Comparison of ENCODE assay signal across 10 cellular contexts in genomic region chr5:142924135-142924883, GRCh38.
DNase-seq lines count a peak whose midpoint lies in the region; ATAC-seq, FAIRE-seq and TF ChIP-seq lines count a peak whose summit lies in the region.
"Had no signal": no experiment of that assay in that cellular context is flagged by ENCODE, and none has a peak within 500 bp of the region (broad histone marks: within the 10 kb centered on the region; RNA-seq: fewer than 3 reads in every experiment).

No MANE protein-coding gene starts in this region.

- CTCF ChIA-PET in CD8-positive, alpha-beta memory T cell (lab: Charles Lee): interaction anchor here (0.7 to 4.2 kb wide), 6 partner anchors 16 to 901 kb away, joined by 3 to 25 read pairs (median 6); no protein-coding TSS in a partner anchor

- H3K27me3 ChIP-seq in CD8-positive, alpha-beta memory T cell (ENCODE audit: insufficient read depth, low read length, poor library complexity, severe bottlenecking): no peaks in the 10 kb centered on the region
- no peaks in the 10 kb centered on the region for H3K27me3 ChIP-seq in adrenal gland
- H3K27me3 ChIP-seq in effector memory CD4-positive, alpha-beta T cell (replicated peaks; ENCODE audit: control insufficient read depth, insufficient read depth, low read length, poor library complexity, severe bottlenecking): no peaks in the 10 kb centered on the region
- H3K27me3 ChIP-seq: ovary had no signal

- H3K27ac Mint-ChIP-seq in CD8-positive, alpha-beta memory T cell: peak overlapping the region; percentile 25 to 93 (median 80)
- H3K27ac Mint-ChIP-seq: activated T-helper 1 cell treated with anti-CD3 and anti-CD28 coated beads, Interleukin-12 subunit alpha, Interleukin-12 subunit beta, Interleukin-2, Interleukin-4 antibody, amounts not matched to agents 30 ng/mL and 10 ng/mL and 1 ng/mL, durations not matched to agents 14 hours and 24 hours and 36 hours had no signal

- TF ChIP-seq POLR2A in adrenal gland (IDR thresholded peaks at IDR 0.05): no peak

- intact Hi-C loops in adrenal gland (cut with DNase I): loop anchor here in 1 of 2 donors (10.0 kb wide), 1 partner anchor 900 kb away; no protein-coding TSS in a partner anchor

- H3K4me1 ChIP-seq in CD8-positive, alpha-beta memory T cell (ENCODE audit: insufficient read depth, low read length): peaks cover 13% of the 10 kb centered on the region
- peaks cover 0 to 25% of the 10 kb centered on the region in 2 donors for H3K4me1 ChIP-seq in adrenal gland (replicated peaks in 1 of 2)
- H3K4me1 ChIP-seq in effector memory CD4-positive, alpha-beta T cell (ENCODE audit: control insufficient read depth, insufficient read depth, low read length, poor library complexity, severe bottlenecking): no peaks in the 10 kb centered on the region

- H3K9me3 ChIP-seq in CD8-positive, alpha-beta memory T cell (ENCODE audit: low read length): no peaks in the 10 kb centered on the region
- no peaks in the 10 kb centered on the region for H3K9me3 ChIP-seq in adrenal gland (replicated peaks in 1 of 3)
- H3K9me3 ChIP-seq in effector memory CD4-positive, alpha-beta T cell (ENCODE audit: control insufficient read depth, low read length): no peaks in the 10 kb centered on the region
- H3K9me3 ChIP-seq: ovary had no signal

- peaks cover 0 to 1% of the 10 kb centered on the region in 2 donors for H3K27me3 Mint-ChIP-seq in CD8-positive, alpha-beta memory T cell

- H3K4me1 Mint-ChIP-seq in CD8-positive, alpha-beta memory T cell: peaks cover 51 to 68% (median 67%) of the 10 kb centered on the region in 3 donors

- peak; percentile 64 for FAIRE-seq in GM19239 (lab: Jason Lieb, UNC)

- H3K4me3 ChIP-seq in CD8-positive, alpha-beta memory T cell (ENCODE audit: low read length): no peak overlapping the region
- H3K4me3 ChIP-seq in adrenal gland: no peak overlapping the region
- no peak overlapping the region for H3K4me3 ChIP-seq in effector memory CD4-positive, alpha-beta T cell (ENCODE audit: insufficient read depth, low read depth, low read length, poor library complexity, severe bottlenecking)
- H3K4me3 ChIP-seq: ovary had no signal

- peaks cover 8 to 25% (median 14%) of the 10 kb centered on the region in 3 donors for H3K36me3 Mint-ChIP-seq in CD8-positive, alpha-beta memory T cell

- POLR2A ChIA-PET in CD8-positive, alpha-beta memory T cell (lab: Charles Lee): no interaction called here

- H3K9me3 Mint-ChIP-seq in CD8-positive, alpha-beta memory T cell: no peaks in the 10 kb centered on the region
- H3K9me3 Mint-ChIP-seq: activated T-helper 1 cell treated with anti-CD3 and anti-CD28 coated beads, Interleukin-12 subunit alpha, Interleukin-12 subunit beta, Interleukin-2, Interleukin-4 antibody, amounts not matched to agents 30 ng/mL and 10 ng/mL and 1 ng/mL, durations not matched to agents 14 hours and 24 hours and 36 hours had no signal

- no peaks in the 10 kb centered on the region for H3K36me3 ChIP-seq in CD8-positive, alpha-beta memory T cell (ENCODE audit: insufficient read depth, low read length)
- no peaks in the 10 kb centered on the region for H3K36me3 ChIP-seq in adrenal gland (replicated peaks in 1 of 2)
- H3K36me3 ChIP-seq in effector memory CD4-positive, alpha-beta T cell (ENCODE audit: control insufficient read depth, insufficient read depth, low read length): no peaks in the 10 kb centered on the region
- H3K36me3 ChIP-seq: ovary had no signal

- 75 to 84% (median 83%) methylated on average over 1 of the region's 1 CpG for WGBS in adrenal gland, 4 donors

- peak overlapping the region in 2 of 7 donors; percentile 42 to 43 for H3K4me3 Mint-ChIP-seq in CD8-positive, alpha-beta memory T cell
- H3K4me3 Mint-ChIP-seq: activated T-helper 1 cell treated with anti-CD3 and anti-CD28 coated beads, Interleukin-12 subunit alpha, Interleukin-12 subunit beta, Interleukin-2, Interleukin-4 antibody, amounts not matched to agents 30 ng/mL and 10 ng/mL and 1 ng/mL, durations not matched to agents 14 hours and 24 hours and 36 hours had no signal

- TF ChIP-seq CTCF in adrenal gland (IDR thresholded peaks at IDR 0.05): no peak

- DNase-seq in CD8-positive, alpha-beta memory T cell: peak in 2 of 5 donors; percentile 33 to 54
- DNase-seq in GM19239 (ENCODE audit: insufficient read length, low spot score) (no peak), SKM-1 treated with dmso at 0.1 percent for 144 hours (lab: John Stamatoyannopoulos, UW; ENCODE audit: unreplicated experiment) (peak; percentile 79), iris pigment epithelial cell (ENCODE audit: low read depth) (peak; percentile 28), NCI-H1436 treated with DMSO at 0.1 percent for 48 hours (lab: John Stamatoyannopoulos, UW) (no peak), adrenal gland (no peak)
- no peak for DNase-seq in effector memory CD4-positive, alpha-beta T cell
- DNase-seq: ovary had no signal

- H3K27ac ChIP-seq in CD8-positive, alpha-beta memory T cell (ENCODE audit: low read depth, low read length): no peak overlapping the region
- no peak overlapping the region for H3K27ac ChIP-seq in adrenal gland
- no peak overlapping the region for H3K27ac ChIP-seq in effector memory CD4-positive, alpha-beta T cell (ENCODE audit: insufficient read depth, low read length, poor library complexity, severe bottlenecking)
- H3K27ac ChIP-seq: ovary had no signal

- ATAC-seq in GM19467 (IDR thresholded peaks at IDR 0.05; ENCODE audit: unreplicated experiment): no peak

Comparison
In these comparisons a context has a peak if more than half of its experiments do, and no peak if none do; other contexts are left out.
1. DNase-seq: peak in SKM-1 treated with dmso at 0.1 percent for 144 hours (single experiment) and iris pigment epithelial cell (single experiment); none in GM19239 (single experiment), NCI-H1436 treated with DMSO at 0.1 percent for 48 hours (single experiment), adrenal gland (0 of 7) and effector memory CD4-positive, alpha-beta T cell (0 of 3).